In the genomic region with DNA sequence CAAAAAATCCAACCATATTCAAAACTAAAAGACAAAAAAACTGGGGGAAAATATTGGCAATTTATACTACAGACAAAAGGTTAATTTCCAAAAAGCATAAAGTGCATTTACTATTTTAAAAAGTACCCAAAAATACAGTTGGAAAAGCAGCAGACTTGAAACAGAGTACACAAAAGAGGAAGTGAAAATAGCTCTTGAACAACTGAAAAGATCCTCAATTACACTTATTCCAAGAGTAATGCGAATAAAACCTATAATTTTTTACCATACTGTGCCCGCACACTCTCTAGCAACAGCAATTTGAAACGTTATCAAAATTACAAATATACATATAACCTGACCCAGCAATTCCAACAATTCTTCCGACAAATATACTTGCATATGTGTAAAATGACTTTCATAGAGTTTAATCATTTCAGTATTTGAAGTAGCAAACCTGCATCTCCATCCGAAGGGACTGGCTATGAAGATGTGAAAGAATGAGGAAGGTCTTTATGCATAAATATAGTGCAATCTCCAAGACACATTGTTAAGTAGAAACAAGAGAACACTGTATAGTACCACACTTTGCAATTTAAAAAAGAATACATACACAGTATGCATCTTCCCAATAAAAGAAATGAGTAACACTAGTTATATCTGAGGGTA, we compare ENCODE assay signal across 13 cellular contexts. TPM values are rescaled to one million over a fixed set of nuclear protein-coding genes. Genes with fewer than 3 reads are reported as not detected.
DNase-seq lines count a peak whose midpoint lies in the region; ATAC-seq and TF ChIP-seq lines count a peak whose summit lies in the region.
"Had no signal": no experiment of that assay in that cellular context is flagged by ENCODE, and none has a peak within 500 bp of the region (broad histone marks: within the 10 kb centered on the region; RNA-seq: fewer than 3 reads in every experiment).

No MANE protein-coding gene starts in this region.

- peak; percentile 75 for ATAC-seq in GM19043 (IDR thresholded peaks at IDR 0.05; ENCODE audit: low read depth, unreplicated experiment)
- peak; percentile 81 for ATAC-seq in HG02678 (IDR thresholded peaks at IDR 0.05; ENCODE audit: unreplicated experiment)
- peak; percentile 74 for ATAC-seq in HG03521 (IDR thresholded peaks at IDR 0.05; ENCODE audit: unreplicated experiment)
- ATAC-seq in mucosa of descending colon: no peak

- intact Hi-C loops in mucosa of descending colon (cut with DNase I, micrococcal nuclease): no loop called here

- H3K4me1 ChIP-seq in BLaER1 (peaks cover 12% of the 10 kb centered on the region), mucosa of descending colon (ENCODE audit: low read depth) (no peaks in the 10 kb centered on the region)
- H3K4me1 ChIP-seq: left ventricle myocardium inferior, parathyroid adenoma had no signal

- H3K9me3 ChIP-seq in BLaER1 (peaks cover 21% of the 10 kb centered on the region), mucosa of descending colon (peaks cover 3% of the 10 kb centered on the region)

- TF ChIP-seq CTCF in mucosa of descending colon (IDR thresholded peaks at IDR 0.05): no peak

- no peak overlapping the region for H3K9ac ChIP-seq in BLaER1
- H3K9ac ChIP-seq: parathyroid adenoma had no signal

- H3K4me2 ChIP-seq in BLaER1: peak overlapping the region; percentile 36

- H3K27me3 ChIP-seq in BLaER1: no peaks in the 10 kb centered on the region

- no peaks in the 10 kb centered on the region for H4K20me1 ChIP-seq in BLaER1

- DNase-seq in NCI-H2171 (lab: John Stamatoyannopoulos, UW) (no peak), NCI-H524 treated with DMSO at 0.1 percent for 48 hours (lab: John Stamatoyannopoulos, UW) (no peak), NCI-H2107 (lab: John Stamatoyannopoulos, UW) (no peak), mucosa of descending colon (no peak)
- DNase-seq: cerebellar nuclear complex, foreskin fibroblast, left ventricle myocardium inferior, NCI-H524 had no signal

- no peak overlapping the region for H3K4me3 ChIP-seq in BLaER1
- no peak overlapping the region for H3K4me3 ChIP-seq in mucosa of descending colon
- H3K4me3 ChIP-seq: left ventricle myocardium inferior had no signal

- H3K36me3 ChIP-seq in BLaER1 (peaks cover 77% of the 10 kb centered on the region), mucosa of descending colon (ENCODE audit: low read depth) (no peaks in the 10 kb centered on the region)

- H3K27ac ChIP-seq in BLaER1: peak overlapping the region; percentile 15; the same call in 1 of the 2 replicates
- H3K27ac ChIP-seq: left ventricle myocardium inferior, parathyroid adenoma had no signal

RNA-seq across cellular contexts. Expression of gene ALG5, which starts 25.4 kb away (rescaled TPM):
- total RNA-seq in mucosa of descending colon: 10 to 100 TPM; 24.0 to 38.6 (median 30.1) TPM

RNA-seq across cellular contexts. Expression of gene EXOSC8, which starts 26.8 kb away (rescaled TPM):
- 10 to 100 TPM; 19.9 to 29.7 (median 27.1) TPM for total RNA-seq in mucosa of descending colon

RNA-seq across cellular contexts. Expression of gene SMAD9, which starts 53.7 kb away (rescaled TPM):
- total RNA-seq in mucosa of descending colon: 10 to 100 TPM in 2 of 3 donors, 1 to 10 TPM in 1; 9.0 to 21.6 (median 16.2) TPM
